ENCODE assay signal across 8 cellular contexts in the genomic region with DNA sequence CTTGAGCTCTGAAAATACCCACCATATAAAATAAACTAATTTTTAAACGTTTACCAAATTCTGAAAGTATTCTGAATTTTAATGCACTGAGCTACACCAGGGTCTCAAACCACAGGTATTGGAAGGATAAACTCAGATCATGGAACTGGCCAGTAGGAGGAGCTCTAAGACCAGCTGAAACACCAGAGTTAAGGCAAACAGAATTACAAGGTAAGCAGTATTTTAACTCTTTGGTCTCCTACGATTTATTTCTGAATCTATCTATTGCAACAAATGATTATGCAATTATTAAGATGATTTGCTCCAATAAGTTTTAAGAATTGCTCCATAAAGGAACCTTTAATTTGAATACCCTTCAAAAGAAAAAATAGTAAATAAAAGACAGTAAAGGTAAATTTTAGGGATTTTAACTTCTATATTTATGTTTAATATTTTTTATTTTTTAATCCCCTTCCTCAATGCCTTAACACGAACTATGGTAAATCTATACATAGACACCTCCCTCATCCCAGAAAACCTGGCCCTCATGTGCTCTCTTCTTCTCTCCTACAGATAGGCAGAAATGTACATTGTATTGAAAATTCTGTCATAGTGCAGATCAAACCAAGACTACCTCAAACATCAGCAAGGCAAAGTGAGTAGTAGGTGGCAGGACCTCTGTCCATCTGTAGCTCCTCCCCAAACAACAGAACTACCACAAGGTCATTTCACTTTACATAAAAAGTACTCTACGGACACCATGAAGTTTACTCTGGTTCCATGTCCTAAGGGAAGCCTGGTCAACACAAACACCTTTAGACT. TPM values are rescaled to one million over a fixed set of nuclear protein-coding genes. Genes with fewer than 3 reads are reported as not detected.
DNase-seq lines count a peak whose midpoint lies in the region; ATAC-seq and TF ChIP-seq lines count a peak whose summit lies in the region.

No MANE protein-coding gene starts in this region.

- TF ChIP-seq EP300 in upper lobe of left lung (IDR thresholded peaks at IDR 0.05): no peak

- H3K79me2 ChIP-seq in osteoblast (ENCODE audit: insufficient read depth, low read length): no peaks in the 10 kb centered on the region

- H2AFZ ChIP-seq in osteoblast (ENCODE audit: low read length): no peak overlapping the region

- no peaks in the 10 kb centered on the region for H3K9me3 ChIP-seq in osteoblast (ENCODE audit: low read depth, low read length)
- H3K9me3 ChIP-seq in upper lobe of left lung: no peaks in the 10 kb centered on the region

- TF ChIP-seq POLR2A in upper lobe of left lung (IDR thresholded peaks at IDR 0.05): no peak

- 31% methylated on average over 4 of the region's 4 CpGs for WGBS in upper lobe of left lung, 2 donors

- H3K27me3 ChIP-seq in osteoblast (ENCODE audit: insufficient read depth, low read length): no peaks in the 10 kb centered on the region
- H3K27me3 ChIP-seq in upper lobe of left lung: no peaks in the 10 kb centered on the region

- DNase-seq in EL (peak; percentile 77), KBM-7 (peak; percentile 81), RPMI8226 (peak; percentile 62), fibroblast of the conjunctiva (ENCODE audit: low read depth) (peak; percentile 69), osteoblast (ENCODE audit: insufficient read length, low spot score, missing footprints) (peak; percentile 36), upper lobe of left lung (peak in 1 of 2 donors; percentile 49)
- DNase-seq in activated T-helper 1 cell treated with anti-CD3 and anti-CD28 coated beads, Interleukin-2, amount 50 U/mL, for 16 hours (ENCODE audit: low read depth in 1 of 2, low spot score in 1 of 2): peak; percentile 20 to 46

- ATAC-seq in GM21619 (IDR thresholded peaks at IDR 0.05; ENCODE audit: unreplicated experiment) (peak; percentile 90), upper lobe of left lung (ENCODE audit: low FRiP score in 2 of 2) (peak; percentile 75 to 93)

- no peaks in the 10 kb centered on the region for H4K20me1 ChIP-seq in osteoblast (ENCODE audit: insufficient read depth, low read length)

- peak; percentile 91 for TF ChIP-seq CTCF in osteoblast (IDR thresholded peaks at IDR 0.05; ENCODE audit: extremely low read depth, low read depth, low read length)
- TF ChIP-seq CTCF in upper lobe of left lung (IDR thresholded peaks at IDR 0.05): peak; percentile 73 to 91 (median 82)

- H3K27ac ChIP-seq in osteoblast (ENCODE audit: low read depth, low read length) (no peak overlapping the region), upper lobe of left lung (no peak overlapping the region)

- in situ Hi-C loops in KBM-7 (cut with MboI; ENCODE audit: low pct_unique_long_range_greater_than_20kb, low sequenced_read_pairs): loop anchor here (25.0 kb wide), 1 partner anchor 227 kb away; no protein-coding TSS in a partner anchor

- no peak overlapping the region for H3K4me3 ChIP-seq in osteoblast (ENCODE audit: insufficient read depth, low read length)
- H3K4me3 ChIP-seq in upper lobe of left lung: no peak overlapping the region

- H3K4me1 ChIP-seq in osteoblast (ENCODE audit: insufficient read depth, low read length) (peaks cover 5% of the 10 kb centered on the region), upper lobe of left lung (no peaks in the 10 kb centered on the region)

- no peak overlapping the region for H3K4me2 ChIP-seq in osteoblast (ENCODE audit: insufficient read depth, low read length)

- peaks cover 11% of the 10 kb centered on the region for H3K36me3 ChIP-seq in osteoblast (ENCODE audit: insufficient read depth, low read length)
- peaks cover 0 to 14% (median 0%) of the 10 kb centered on the region in 4 donors for H3K36me3 ChIP-seq in upper lobe of left lung

RNA-seq across cellular contexts. Expression of gene SMLR1, which starts 58.4 kb away (rescaled TPM):
- not detected in 2 replicates for total RNA-seq in osteoblast
- under 1 TPM in 1 of 6 donors, not detected in 5; 0.33 TPM for total RNA-seq in upper lobe of left lung
